28 cellular contexts compared by ENCODE assay signal in genomic region chr5:171024084-171024483, GRCh38.
"Had no signal": no experiment of that assay in that cellular context is flagged by ENCODE, and none has a peak within 500 bp of the region (broad histone marks: within the 10 kb centered on the region; RNA-seq: fewer than 3 reads in every experiment).

No MANE protein-coding gene starts in this region.

- H3K4me3 ChIP-seq: colonic mucosa, coronary artery, dorsolateral prefrontal cortex, esophagus muscularis mucosa, esophagus squamous epithelium, gastrocnemius medialis, gastroesophageal sphincter, heart left ventricle, heart right ventricle had no signal

- H3K9me3 ChIP-seq: colonic mucosa, gastrocnemius medialis had no signal

- ATAC-seq: effector memory CD8-positive, alpha-beta T cell; esophagus mucosa; foreskin keratinocyte; gastrocnemius medialis; gastroesophageal sphincter; heart left ventricle; heart right ventricle had no signal

- H3K27ac ChIP-seq: colonic mucosa, coronary artery, dorsolateral prefrontal cortex, epithelial cell of prostate, esophagus muscularis mucosa, esophagus squamous epithelium, foreskin keratinocyte, gastrocnemius medialis, gastroesophageal sphincter, heart left ventricle, heart right ventricle had no signal

- H3K27me3 ChIP-seq: colonic mucosa, dorsolateral prefrontal cortex, esophagus muscularis mucosa, esophagus squamous epithelium, foreskin keratinocyte, gastrocnemius medialis, gastroesophageal sphincter, heart left ventricle, heart right ventricle had no signal

- FAIRE-seq: colon, endometrium, endothelial cell of umbilical vein, frontal cortex had no signal

- H3K4me1 ChIP-seq: colonic mucosa, esophagus muscularis mucosa, esophagus squamous epithelium, foreskin keratinocyte, gastrocnemius medialis, gastroesophageal sphincter, heart left ventricle, heart right ventricle had no signal

- H3K36me3 ChIP-seq: colonic mucosa, esophagus muscularis mucosa, esophagus squamous epithelium, gastrocnemius medialis, heart left ventricle had no signal

- DNase-seq: colonic mucosa; cortex of kidney; dermis blood vessel endothelial cell; dorsolateral prefrontal cortex; effector CD4-positive, alpha-beta T cell; effector CD8-positive, alpha-beta T cell; effector memory CD4-positive, alpha-beta T cell; effector memory CD8-positive, alpha-beta T cell; endodermal cell; erythroblast; esophagus squamous epithelium; foreskin fibroblast; foreskin keratinocyte; foreskin melanocyte; gastrocnemius medialis; glutamatergic neuron; head of caudate nucleus; heart left ventricle; heart right ventricle had no signal
